8 cellular contexts compared by ENCODE assay signal in the genomic region with DNA sequence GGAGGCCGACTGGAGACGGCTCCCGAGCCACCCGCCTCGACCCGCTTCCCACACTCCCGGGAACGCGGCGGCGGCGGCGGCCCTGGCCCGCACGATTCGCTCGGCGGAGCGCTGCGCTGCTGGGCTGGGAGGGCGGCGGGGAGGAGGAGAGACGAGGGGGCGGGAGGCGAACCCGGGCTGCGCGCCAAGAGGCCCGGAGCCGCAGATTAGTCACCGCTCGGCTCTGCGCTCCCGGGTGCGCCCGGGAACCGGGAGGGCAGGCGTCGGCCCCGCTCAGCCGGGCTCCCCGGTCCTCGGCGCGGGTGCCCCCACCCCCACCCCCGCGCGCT. TPM values are rescaled to one million over a fixed set of nuclear protein-coding genes. Genes with fewer than 3 reads are reported as not detected.
DNase-seq lines count a peak whose midpoint lies in the region; ATAC-seq lines count a peak whose summit lies in the region.

No MANE protein-coding gene starts in this region.

- H4K20me1 ChIP-seq in BLaER1 treated with 17β-estradiol and CSF1 and Interleukin-3, amounts not matched to agents 10 nM and 100 nM: peaks cover 0 to 89% (median 78%) of the 10 kb centered on the region in 11 experiments; a peak in 20 of 22 replicates

- H3K4me2 ChIP-seq in BLaER1 treated with 17β-estradiol and CSF1 and Interleukin-3, amounts not matched to agents 10 nM and 100 nM: peak overlapping the region; percentile 77 to 95 (median 90)

- peaks cover 39 to 55% (median 51%) of the 10 kb centered on the region in 11 experiments for H3K9me3 ChIP-seq in BLaER1 treated with 17β-estradiol and CSF1 and Interleukin-3, amounts not matched to agents 10 nM and 100 nM (replicated peaks in 1 of 11)
- H3K9me3 ChIP-seq in SK-N-MC (ENCODE audit: low read depth, low read length): no peaks in the 10 kb centered on the region

- intact Hi-C loops in left ventricle myocardium superior (cut with micrococcal nuclease) (no loop called here), posterior vena cava (cut with DNase I) (loop anchor here (5.0 to 10.0 kb wide), 2 partner anchors 38 to 46 kb away; no protein-coding TSS in a partner anchor)

- H3K27me3 ChIP-seq in BLaER1 treated with 17β-estradiol and CSF1 and Interleukin-3, amounts not matched to agents 10 nM and 100 nM: peaks cover 0 to 4% (median 0%) of the 10 kb centered on the region in 11 experiments; a peak in 3 of 22 replicates

- peak overlapping the region; percentile 76 to 85 (median 83) for H3K9ac ChIP-seq in BLaER1 treated with 17β-estradiol and CSF1 and Interleukin-3, amounts not matched to agents 10 nM and 100 nM
- peak overlapping the region; percentile 65 for H3K9ac ChIP-seq in SK-N-MC (ENCODE audit: insufficient read length)

- DNase-seq in SK-N-MC (ENCODE audit: low read depth, low spot score) (no peak), amygdala (lab: John Stamatoyannopoulos, UW) (peak in 40 of 56 donors; percentile 3 to 69 (median 36)), left ventricle myocardium superior (peak; percentile 88), posterior vena cava (ENCODE audit: low spot score) (peak; percentile 92), HuH-7 (ENCODE audit: low spot score) (no peak)

- peak overlapping the region in 10 of 11 experiments; percentile 76 to 88 (median 84); a peak in 21 of 22 replicates for H3K27ac ChIP-seq in BLaER1 treated with 17β-estradiol and CSF1 and Interleukin-3, amounts not matched to agents 10 nM and 100 nM
- H3K27ac ChIP-seq in SK-N-MC: peak overlapping the region; percentile 52

- no peaks in the 10 kb centered on the region for H3K36me3 ChIP-seq in BLaER1 treated with 17β-estradiol and CSF1 and Interleukin-3, amounts not matched to agents 10 nM and 100 nM
- H3K36me3 ChIP-seq in SK-N-MC (ENCODE audit: insufficient read depth, low read length): no peaks in the 10 kb centered on the region

- H3K4me1 ChIP-seq in BLaER1 treated with 17β-estradiol and CSF1 and Interleukin-3, amounts not matched to agents 10 nM and 100 nM: peaks cover 27 to 79% (median 68%) of the 10 kb centered on the region in 10 experiments

- ATAC-seq in HG02798 (IDR thresholded peaks at IDR 0.05; ENCODE audit: poor library complexity, unreplicated experiment) (peak; percentile 26), left ventricle myocardium superior (peak; percentile 74), HG02610 (IDR thresholded peaks at IDR 0.05; ENCODE audit: unreplicated experiment) (no peak)

- H3K4me3 ChIP-seq in BLaER1 treated with 17β-estradiol and CSF1 and Interleukin-3, amounts not matched to agents 10 nM and 100 nM: peak overlapping the region; percentile 60 to 74 (median 66)
- peak overlapping the region; percentile 78 for H3K4me3 ChIP-seq in SK-N-MC

RNA-seq across cellular contexts. Expression of gene BCOR, which starts 11.2 kb away (rescaled TPM):
- total RNA-seq in left ventricle myocardium superior: 16.4 TPM
- total RNA-seq in posterior vena cava: 10 to 100 TPM; 22.8 to 23.7 TPM

Comparison
In these comparisons a context has a peak if more than half of its experiments do, and no peak if none do; other contexts are left out.
1. DNase-seq: peak in amygdala (40 of 56), left ventricle myocardium superior (single experiment) and posterior vena cava (single experiment); none in SK-N-MC (single experiment) and HuH-7 (single experiment).